26 cellular contexts compared by ENCODE assay signal in the genomic region with DNA sequence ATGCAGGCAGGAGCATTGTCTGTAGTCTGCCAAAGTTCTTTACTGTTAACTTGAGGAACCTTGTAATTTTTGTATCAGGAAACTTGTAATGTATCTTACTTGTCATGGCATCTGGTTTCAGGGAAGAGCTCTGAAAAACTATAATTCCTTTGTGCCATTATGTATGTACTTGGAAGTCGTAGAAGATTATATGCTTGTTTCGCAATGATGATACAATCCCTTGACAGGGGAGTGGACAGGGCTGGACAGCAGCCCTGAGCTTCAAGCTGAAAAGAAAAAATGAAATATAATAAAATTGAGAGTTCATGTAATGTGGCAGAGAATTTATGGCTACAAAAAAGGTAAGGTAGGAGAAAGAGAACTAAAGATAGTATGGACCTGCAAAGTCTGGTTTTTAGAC.
"Had no signal": no experiment of that assay in that cellular context is flagged by ENCODE, and none has a peak within 500 bp of the region (broad histone marks: within the 10 kb centered on the region; RNA-seq: fewer than 3 reads in every experiment).

No MANE protein-coding gene starts in this region.

- H3K36me3 ChIP-seq: brain microvascular endothelial cell, cardiac muscle cell had no signal

- ATAC-seq: activated CD4-positive, CD25-positive, alpha-beta regulatory T cell treated with anti-CD3 and anti-CD28 coated beads, Interleukin-2, amount 50 U/mL, for 24 hours; activated CD8-positive, alpha-beta T cell treated with anti-CD3 and anti-CD28 coated beads for 36 hours; activated naive CD4-positive, alpha-beta T cell treated with anti-CD3 and anti-CD28 coated beads, Interleukin-2, amount 50 U/mL, for 72 hours; activated naive CD8-positive, alpha-beta T cell treated with anti-CD3 and anti-CD28 coated beads, Interleukin-2, amount 50 U/mL, for 24 hours; activated T-cell treated with anti-CD3 and anti-CD28 coated beads, Interleukin-2, amount 50 U/mL, for 72 hours; Panc1; Right ventricle myocardium inferior had no signal

- H3K4me3 ChIP-seq: cardiac muscle cell, SK-N-MC had no signal

- H3K27me3 ChIP-seq: brain microvascular endothelial cell, cardiac muscle cell had no signal

- DNase-seq: activated CD4-positive, alpha-beta T cell treated with anti-CD3 and anti-CD28 coated beads for 4 hours; activated CD8-positive, alpha-beta memory T cell treated with anti-CD3 and anti-CD28 coated beads, Interleukin-2, amount 50 U/mL, for 4 hours; activated CD8-positive, alpha-beta T cell treated with anti-CD3 and anti-CD28 coated beads for 36 hours; activated naive CD8-positive, alpha-beta T cell treated with anti-CD3 and anti-CD28 coated beads, Interleukin-2, amount 50 U/mL, for 24 hours; activated T-cell treated with anti-CD3 and anti-CD28 coated beads, Interleukin-2, amount 50 U/mL, for 72 hours; brain microvascular endothelial cell; Kasumi-1; NCI-H1092; NCI-H1417 treated with DMSO at 0.1 percent for 48 hours; NCI-H1694; NCI-H2029; NCI-H2107; NCI-H2171 treated with DMSO at 0.1 percent for 48 hours; NCI-H345; NCI-H510A; NCI-H526 treated with DMSO at 0.1 percent for 48 hours; NCI-H82; OCI-M1; RPMI8226; T-helper 1 cell had no signal

- H3K27ac ChIP-seq: brain microvascular endothelial cell, cardiac muscle cell, SK-N-MC had no signal
